ENCODE assay signal across 6 cellular contexts in the genomic region with DNA sequence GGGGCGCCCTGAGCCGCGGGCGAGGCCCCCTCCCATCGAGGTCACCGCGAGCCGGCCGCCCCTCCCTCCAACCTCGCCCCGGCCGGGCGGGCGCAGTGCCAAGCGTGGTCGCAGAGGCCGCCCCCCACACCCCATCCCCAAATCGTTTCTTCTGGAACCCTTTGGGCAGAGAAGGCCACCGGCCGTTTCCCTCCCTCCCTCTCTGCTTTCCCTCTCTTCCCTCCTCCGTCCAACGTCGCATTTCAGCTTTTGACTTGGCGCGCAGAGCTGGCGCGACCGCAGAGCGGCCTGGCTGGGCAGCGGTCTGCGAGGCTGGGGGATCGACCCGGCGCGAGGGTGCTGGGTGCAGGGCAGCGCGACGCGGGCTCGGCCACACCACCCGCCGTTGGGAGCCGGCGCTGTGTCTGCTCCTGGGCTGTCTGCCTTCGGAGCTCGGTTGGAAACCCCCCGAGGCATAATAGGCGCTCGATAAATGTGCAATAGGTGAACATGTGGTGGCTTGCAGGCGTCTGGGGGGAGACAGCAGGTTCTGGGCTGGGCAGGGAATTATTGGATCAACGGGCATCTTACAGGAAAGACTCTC. TPM values are rescaled to one million over a fixed set of nuclear protein-coding genes. Genes with fewer than 3 reads are reported as not detected.
DNase-seq lines count a peak whose midpoint lies in the region; ATAC-seq, FAIRE-seq and TF ChIP-seq lines count a peak whose summit lies in the region.

No MANE protein-coding gene starts in this region.

- no peak for TF ChIP-seq RAD21 in A549 (conservative IDR thresholded peaks at IDR 0.05 in 1 of 2, IDR thresholded peaks at IDR 0.05 in 1 of 2)

- H4K20me1 ChIP-seq in neural progenitor cell (ENCODE audit: low read depth) = peaks cover 20% of the 10 kb centered on the region

- H3K4me2 ChIP-seq in A549 = peak overlapping the region; percentile 100
- H3K4me2 ChIP-seq in neural progenitor cell = peak overlapping the region; percentile 92

- H3K27me3 Mint-ChIP-seq in neural progenitor cell (ENCODE audit: insufficient read depth, low read depth) = peaks cover 19% of the 10 kb centered on the region

- peak; percentile 17; the same call in 1 of the 2 replicates for TF ChIP-seq POLR2A in A549 (IDR thresholded peaks at IDR 0.05; ENCODE audit: low read length)

- peak overlapping the region; percentile 76 for H3K27ac Mint-ChIP-seq in neural progenitor cell

- H3K9me3 Mint-ChIP-seq in neural progenitor cell = no peaks in the 10 kb centered on the region

- H3K27me3 ChIP-seq in HUES48 (ENCODE audit: control insufficient read depth, insufficient read depth, low read length) = peaks cover 46% of the 10 kb centered on the region
- H3K27me3 ChIP-seq in brain microvascular endothelial cell (replicated peaks) = no peaks in the 10 kb centered on the region
- H3K27me3 ChIP-seq in neural progenitor cell = peaks cover 26% of the 10 kb centered on the region

- no peaks in the 10 kb centered on the region for H3K79me2 ChIP-seq in neural progenitor cell (ENCODE audit: low read depth)

- ATAC-seq in A549 = peak; percentile 21 to 44; a peak in 5 of 6 replicates

- H3K4me1 ChIP-seq in A549 = peaks cover 33% of the 10 kb centered on the region
- H3K4me1 ChIP-seq in HUES48 (ENCODE audit: control insufficient read depth, insufficient read depth, low read length) = peaks cover 16% of the 10 kb centered on the region
- peaks cover 40% of the 10 kb centered on the region for H3K4me1 ChIP-seq in neural progenitor cell

- H3K27ac ChIP-seq in A549 (peak overlapping the region; percentile 82 to 85), HUES48 (ENCODE audit: low read depth, low read length) (no peak overlapping the region), brain microvascular endothelial cell (no peak overlapping the region), neural progenitor cell (no peak overlapping the region)

- H3K4me3 Mint-ChIP-seq in neural progenitor cell = peak overlapping the region; percentile 73

- no peak for TF ChIP-seq CTCF in A549 (IDR thresholded peaks at IDR 0.05)
- no peak for TF ChIP-seq CTCF in brain microvascular endothelial cell (IDR thresholded peaks at IDR 0.05; ENCODE audit: low read depth, low read length, missing control alignments)
- TF ChIP-seq CTCF in neural progenitor cell (IDR thresholded peaks at IDR 0.05) = no peak

- WGBS in A549 (ENCODE audit: missing lambda C conversion rate) = 3% methylated on average over 23 of the region's 51 CpGs

- POLR2A ChIA-PET in A549 (lab: Yijun Ruan, JAX) = interaction anchor here (0.6 kb wide), 1 partner anchor 19 kb away, joined by 3 read pairs; no protein-coding TSS in a partner anchor

- H3K4me1 Mint-ChIP-seq in neural progenitor cell = peaks cover 20% of the 10 kb centered on the region

- H3K36me3 Mint-ChIP-seq in neural progenitor cell = peaks cover 2% of the 10 kb centered on the region

- no peak for TF ChIP-seq EP300 in A549 (IDR thresholded peaks at IDR 0.05)

- H3K9me3 ChIP-seq in A549 (no peaks in the 10 kb centered on the region), HUES48 (ENCODE audit: control insufficient read depth, insufficient read depth, low read length) (no peaks in the 10 kb centered on the region), neural progenitor cell (ENCODE audit: low read depth) (no peaks in the 10 kb centered on the region)

- H3K36me3 ChIP-seq in HUES48 (ENCODE audit: control insufficient read depth, insufficient read depth, low read length) = no peaks in the 10 kb centered on the region; the same call in 1 of the 2 replicates
- H3K36me3 ChIP-seq in brain microvascular endothelial cell (replicated peaks) = no peaks in the 10 kb centered on the region
- H3K36me3 ChIP-seq in neural progenitor cell = no peaks in the 10 kb centered on the region

- H2AFZ ChIP-seq in neural progenitor cell (replicated peaks) = peak overlapping the region; percentile 17

- in situ Hi-C loops in brain microvascular endothelial cell (cut with HindIII; ENCODE audit: low pct_ligation_motif_present, low sequenced_read_pairs) = no loop called here

- peaks cover 72% of the 10 kb centered on the region for H3F3A ChIP-seq in neural progenitor cell (ENCODE audit: low read depth)

- peak overlapping the region; percentile 48; the same call in 1 of the 2 replicates for H3K9ac ChIP-seq in HUES48 (ENCODE audit: low read depth, low read length)
- no peak overlapping the region for H3K9ac ChIP-seq in neural progenitor cell

- peak overlapping the region; percentile 53 for H3K4me3 ChIP-seq in A549
- peak overlapping the region; percentile 60 for H3K4me3 ChIP-seq in HUES48 (ENCODE audit: low read depth, low read length)
- peak overlapping the region; percentile 39 for H3K4me3 ChIP-seq in brain microvascular endothelial cell (ENCODE audit: low read depth, low read length)
- peak overlapping the region; percentile 47 for H3K4me3 ChIP-seq in neural progenitor cell

- DNase-seq in A549 (ENCODE audit: low read depth in 1 of 2, low spot score in 1 of 2) = peak in 1 of 2 experiments; percentile 23
- DNase-seq in brain microvascular endothelial cell = no peak
- peak; percentile 62 for DNase-seq in neural progenitor cell (ENCODE audit: low spot score)
- DNase-seq in stimulated activated CD4-positive, alpha-beta T cell treated with anti-CD3 and anti-CD28 coated beads, Interleukin-4, amount 100 ng/mL, for 24 hours = no peak
- DNase-seq in stimulated activated CD8-positive, alpha-beta memory T cell treated with anti-CD3 and anti-CD28 coated beads, Interleukin-4, amount 100 ng/mL, for 48 hours = no peak

- FAIRE-seq in A549 (lab: Jason Lieb, UNC) = no peak

- CTCF ChIA-PET in A549 (lab: Yijun Ruan, JAX) = interaction anchor here (1.1 to 1.7 kb wide), 6 partner anchors 9 to 117 kb away, joined by 3 to 13 read pairs (median 4); partner anchors contain the start of gene TEDC2

TF ChIP-seq in A549, 52 proteins besides CTCF, POLR2A, EP300 and RAD21 (continues in another document):
- TF ChIP-seq CBX8 (IDR thresholded peaks at IDR 0.05) (no peak), ZNF302 (CRISPR knock-in tag; IDR thresholded peaks at IDR 0.05) (no peak), ELK1 (IDR thresholded peaks at IDR 0.05; ENCODE audit: low read depth, low read length) (no peak), HOXA7 (CRISPR knock-in tag; IDR thresholded peaks at IDR 0.05) (no peak), MAX (IDR thresholded peaks at IDR 0.05) (peak; percentile 68; the same call in 1 of the 2 replicates)

RNA-seq across cellular contexts. Expression of gene NTN3, which starts 2.9 kb away (rescaled TPM):
- not detected in 2 replicates for polyA plus RNA-seq in A549 (2011; rRNA removed)
- polyA plus RNA-seq in A549 (2012; cell fraction: cytosol; rRNA removed) = 0.01 TPM in 1 of 2 replicates, not detected in the other
- 0.04 and 0.19 TPM in 2 replicates for polyA plus RNA-seq in A549 (2012; cell fraction: nucleus; rRNA removed)
- polyA plus RNA-seq in A549 (2017; fragmentation: RNase III; extraction: RNeasy Plus Mini Kit Qiagen cat#74134 plus additional on column Dnase treatment) = 0.04 TPM in 1 of 3 replicates, not detected in the others
- not detected in 2 replicates for polyA minus RNA-seq in A549 (2011; rRNA and poly(A)+ RNA removed)
- 1.7 and 3.6 TPM in 2 replicates for total RNA-seq in neural progenitor cell (ENCODE audit: low replicate concordance)

RNA-seq across cellular contexts. Expression of gene TBC1D24, which starts 6.7 kb away (rescaled TPM):
- polyA plus RNA-seq in A549 (2011; rRNA removed) (4.0 and 4.2 TPM in 2 replicates), A549 (2017; fragmentation: RNase III; extraction: RNeasy Plus Mini Kit Qiagen cat#74134 plus additional on column Dnase treatment) (5.9 to 7.3 TPM (median 6.3 TPM) in 3 replicates)
- 6.2 and 8.4 TPM in 2 replicates for polyA plus RNA-seq in A549 (2012; cell fraction: cytosol; rRNA removed)
- 19.7 and 29.5 TPM in 2 replicates for polyA plus RNA-seq in A549 (2012; cell fraction: nucleus; rRNA removed)
- polyA minus RNA-seq in A549 (2011; rRNA and poly(A)+ RNA removed) = 5.1 and 7.7 TPM in 2 replicates
- total RNA-seq in neural progenitor cell (ENCODE audit: low replicate concordance) = 8.2 and 11.9 TPM in 2 replicates

RNA-seq across cellular contexts. Expression of gene TEDC2, which starts 8.3 kb away (rescaled TPM):
- 9.5 and 9.6 TPM in 2 replicates for polyA plus RNA-seq in A549 (2011; rRNA removed)
- 34.1 and 41.0 TPM in 2 replicates for polyA plus RNA-seq in A549 (2012; cell fraction: cytosol; rRNA removed)
- 96.6 and 133 TPM in 2 replicates for polyA plus RNA-seq in A549 (2012; cell fraction: nucleus; rRNA removed)
- 20.7 to 22.6 TPM (median 22.2 TPM) in 3 replicates for polyA plus RNA-seq in A549 (2017; fragmentation: RNase III; extraction: RNeasy Plus Mini Kit Qiagen cat#74134 plus additional on column Dnase treatment)
- 12.1 and 12.2 TPM in 2 replicates for polyA minus RNA-seq in A549 (2011; rRNA and poly(A)+ RNA removed)
- 29.1 and 62.1 TPM in 2 replicates for total RNA-seq in neural progenitor cell (ENCODE audit: low replicate concordance)

RNA-seq across cellular contexts. Expression of gene CCNF, which starts 39.0 kb away (rescaled TPM):
- polyA plus RNA-seq in A549 (2011; rRNA removed) (6.5 and 8.0 TPM in 2 replicates), A549 (2017; fragmentation: RNase III; extraction: RNeasy Plus Mini Kit Qiagen cat#74134 plus additional on column Dnase treatment) (13.4 to 15.1 TPM (median 14.4 TPM) in 3 replicates)
- polyA plus RNA-seq in A549 (2012; cell fraction: cytosol; rRNA removed) = 10.6 and 12.4 TPM in 2 replicates
- 31.4 and 40.3 TPM in 2 replicates for polyA plus RNA-seq in A549 (2012; cell fraction: nucleus; rRNA removed)
- polyA minus RNA-seq in A549 (2011; rRNA and poly(A)+ RNA removed) = 23.6 and 29.5 TPM in 2 replicates
- total RNA-seq in neural progenitor cell (ENCODE audit: low replicate concordance) = 41.6 and 67.3 TPM in 2 replicates

RNA-seq across cellular contexts. Expression of gene ATP6V0C, which starts 45.5 kb away (rescaled TPM):
- 9.4 and 14.7 TPM in 2 replicates for polyA plus RNA-seq in A549 (2011; rRNA removed)
- 93.2 and 106 TPM in 2 replicates for polyA plus RNA-seq in A549 (2012; cell fraction: cytosol; rRNA removed)
- 111 and 115 TPM in 2 replicates for polyA plus RNA-seq in A549 (2012; cell fraction: nucleus; rRNA removed)
- 152 to 153 TPM (median 153 TPM) in 3 replicates for polyA plus RNA-seq in A549 (2017; fragmentation: RNase III; extraction: RNeasy Plus Mini Kit Qiagen cat#74134 plus additional on column Dnase treatment)
- 15.8 and 32.8 TPM in 2 replicates for polyA minus RNA-seq in A549 (2011; rRNA and poly(A)+ RNA removed)
- 11.6 and 44.3 TPM in 2 replicates for total RNA-seq in neural progenitor cell (ENCODE audit: low replicate concordance)

Comparison
In these comparisons a context has a peak if more than half of its experiments do, and no peak if none do; other contexts are left out.
1. H3K27ac ChIP-seq: peak in A549 (2 of 2); none in HUES48 (single experiment), brain microvascular endothelial cell (single experiment) and neural progenitor cell (single experiment).
2. Peak in every context shown above with its lines, with median percentiles within 50 percentile points of each other: H3K4me3 ChIP-seq.